Comparison of ENCODE assay signal across 10 cellular contexts in the genomic region with DNA sequence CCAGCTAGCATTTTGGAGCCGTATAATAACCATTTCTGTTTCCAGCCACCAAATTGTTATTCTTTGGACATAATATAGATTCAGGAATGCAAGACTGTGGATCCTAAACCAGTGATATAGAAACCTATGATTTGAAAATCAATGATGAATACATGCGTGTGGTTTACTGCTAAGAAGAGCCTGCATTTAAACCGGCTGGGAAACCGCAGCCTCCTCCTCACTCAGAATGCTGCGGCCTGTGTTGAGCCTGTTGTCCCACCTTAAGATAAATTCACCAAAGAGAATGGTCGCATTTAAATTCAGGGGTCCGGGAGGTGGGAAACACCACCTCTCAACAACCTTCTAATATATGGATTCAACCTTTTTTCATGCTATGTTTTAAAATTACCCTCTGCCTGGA.
A peak's percentile ranks its signal among the peaks of the same experiment; 100 is the strongest.
DNase-seq lines count a peak whose midpoint lies in the region; ATAC-seq and TF ChIP-seq lines count a peak whose summit lies in the region.
"Had no signal": no experiment of that assay in that cellular context is flagged by ENCODE, and none has a peak within 500 bp of the region (broad histone marks: within the 10 kb centered on the region; RNA-seq: fewer than 3 reads in every experiment).

No MANE protein-coding gene starts in this region.

- H3K27ac ChIP-seq in psoas muscle, result peak overlapping the region; percentile 71
- peak overlapping the region in 1 of 2 donors; percentile 65 for H3K27ac ChIP-seq in testis

- intact Hi-C loops in psoas muscle (cut with DNase I), result loop anchor here (5.0 kb wide), 2 partner anchors 147 to 1527 kb away; partner anchors contain the start of gene MEF2C (in 1 of the 2)
- intact Hi-C loops in testis (cut with DNase I; ENCODE audit: low total_unique reads), result loop anchor here (10.0 kb wide), 1 partner anchor 150 kb away; the partner anchor contains the start of gene MEF2C
- intact Hi-C loops in posterior vena cava (cut with DNase I), result loop anchor here in 1 of 2 donors (10.0 kb wide), 1 partner anchor 1530 kb away; no protein-coding TSS in a partner anchor

- no peak for TF ChIP-seq CTCF in psoas muscle (IDR thresholded peaks at IDR 0.05)
- TF ChIP-seq CTCF in testis (IDR thresholded peaks at IDR 0.05), result no peak

- no peaks in the 10 kb centered on the region for H3K9me3 ChIP-seq in psoas muscle
- H3K9me3 ChIP-seq in testis, result no peaks in the 10 kb centered on the region

- ATAC-seq in GM18909 (IDR thresholded peaks at IDR 0.05; ENCODE audit: poor library complexity, unreplicated experiment) (peak; percentile 24), HG02759 (IDR thresholded peaks at IDR 0.05; ENCODE audit: unreplicated experiment) (peak; percentile 23), psoas muscle (no peak)
- no peak for ATAC-seq in activated CD4-positive, CD25-positive, alpha-beta regulatory T cell treated with anti-CD3 and anti-CD28 coated beads, Interleukin-2, amount 50 U/mL, for 24 hours

- DNase-seq in RPMI8226, result peak; percentile 32
- no peak for DNase-seq in psoas muscle
- DNase-seq in testis, result no peak
- no peak for DNase-seq in AG20443 (ENCODE audit: low spot score)
- no peak for DNase-seq in posterior vena cava (ENCODE audit: low spot score)
- DNase-seq: NCI-H446; stimulated activated CD4-positive, alpha-beta T cell treated with anti-CD3 and anti-CD28 coated beads, Interleukin-4, amount 100 ng/mL, for 1 hour had no signal

- no peak for TF ChIP-seq POLR2A in testis (IDR thresholded peaks at IDR 0.05)

- H3K4me1 ChIP-seq in psoas muscle (peaks cover 76% of the 10 kb centered on the region), testis (peaks cover 8% of the 10 kb centered on the region)

- 78 to 82% (median 79%) methylated on average over 7 of the region's 7 CpGs for WGBS in psoas muscle, 3 donors
- 76 to 77% methylated on average over 7 of the region's 7 CpGs for WGBS in testis, 2 donors

- H3K27me3 ChIP-seq in psoas muscle (ENCODE audit: insufficient read depth in 3 of 3, low read length in 2 of 3) (no peaks in the 10 kb centered on the region), testis (no peaks in the 10 kb centered on the region)

- H3K4me3 ChIP-seq in psoas muscle (peak overlapping the region; percentile 9), testis (no peak overlapping the region)

- H3K36me3 ChIP-seq in psoas muscle (ENCODE audit: insufficient read depth in 1 of 2, low read depth in 1 of 2), result peaks cover 9 to 44% of the 10 kb centered on the region in 2 donors
- H3K36me3 ChIP-seq in testis (ENCODE audit: low read depth, missing control alignments), result no peaks in the 10 kb centered on the region

Comparison
In these comparisons a context has a peak if more than half of its experiments do, and no peak if none do; other contexts are left out.
1. ATAC-seq: peak in GM18909 (single experiment) and HG02759 (single experiment); none in psoas muscle (0 of 4) and activated CD4-positive, CD25-positive, alpha-beta regulatory T cell treated with anti-CD3 and anti-CD28 coated beads, Interleukin-2, amount 50 U/mL, for 24 hours (0 of 2).